Comparison of ENCODE assay signal across 26 cellular contexts in genomic region chr13:101795460-101795859, GRCh38.
DNase-seq lines count a peak whose midpoint lies in the region; ATAC-seq, FAIRE-seq and TF ChIP-seq lines count a peak whose summit lies in the region.
"Had no signal": no experiment of that assay in that cellular context is flagged by ENCODE, and none has a peak within 500 bp of the region (broad histone marks: within the 10 kb centered on the region; RNA-seq: fewer than 3 reads in every experiment).

No MANE protein-coding gene starts in this region.

- TF ChIP-seq CTCF in left ventricle myocardium inferior (IDR thresholded peaks at IDR 0.05; ENCODE audit: borderline replicate concordance), result peak; percentile 8
- peak; percentile 14 for TF ChIP-seq CTCF in endodermal cell (conservative IDR thresholded peaks at IDR 0.05)
- TF ChIP-seq CTCF in WERI-Rb-1 (IDR thresholded peaks at IDR 0.05; ENCODE audit: low read depth, low read length), result no peak

- intact Hi-C loops in left ventricle myocardium inferior (cut with micrococcal nuclease) (loop anchor here (10.0 kb wide), 1 partner anchor 119 kb away; no protein-coding TSS in a partner anchor), right cardiac atrium (cut with DNase I) (no loop called here)
- intact Hi-C loops in activated CD4-positive, alpha-beta memory T cell treated with anti-CD3 and anti-CD28 coated beads for 36 hours (cut with micrococcal nuclease), result no loop called here

- no peaks in the 10 kb centered on the region for H3K27me3 Mint-ChIP-seq in endodermal cell (ENCODE audit: insufficient read depth)
- peaks cover 8% of the 10 kb centered on the region for H3K27me3 Mint-ChIP-seq in activated CD4-positive, alpha-beta memory T cell treated with anti-CD3 and anti-CD28 coated beads for 36 hours
- H3K27me3 Mint-ChIP-seq: CD4-positive, alpha-beta T cell had no signal

- no peak overlapping the region for H3K9ac ChIP-seq in endodermal cell (ENCODE audit: extremely low read depth, low read length, poor library complexity, severe bottlenecking)
- H3K9ac ChIP-seq: BLaER1 treated with 17β-estradiol and CSF1 and Interleukin-3, amounts not matched to agents 10 nM and 100 nM had no signal

- H3K4me1 Mint-ChIP-seq in endodermal cell, result peaks cover 8% of the 10 kb centered on the region
- H3K4me1 Mint-ChIP-seq in activated CD4-positive, alpha-beta memory T cell treated with anti-CD3 and anti-CD28 coated beads for 36 hours (ENCODE audit: low read depth), result no peaks in the 10 kb centered on the region
- H3K4me1 Mint-ChIP-seq: CD14-positive monocyte; CD8-positive, alpha-beta memory T cell had no signal

- no peak for ATAC-seq in right cardiac atrium
- ATAC-seq: A549 had no signal

- no peak for TF ChIP-seq POLR2A in H54 (IDR thresholded peaks at IDR 0.05; ENCODE audit: low read depth, low read length)

- H3K27ac Mint-ChIP-seq in endodermal cell, result no peak overlapping the region
- H3K27ac Mint-ChIP-seq in activated CD4-positive, alpha-beta memory T cell treated with anti-CD3 and anti-CD28 coated beads for 36 hours, result no peak overlapping the region
- H3K27ac Mint-ChIP-seq: CD14-positive monocyte; CD4-positive, alpha-beta T cell had no signal

- H3K4me1 ChIP-seq in left ventricle myocardium inferior (peaks cover 35% of the 10 kb centered on the region), right cardiac atrium (ENCODE audit: control insufficient read depth, insufficient read depth, low read length) (peaks cover 3% of the 10 kb centered on the region), endodermal cell (ENCODE audit: control insufficient read depth, insufficient read depth, low read length) (no peaks in the 10 kb centered on the region)
- H3K4me1 ChIP-seq: A549; BE2C; BLaER1 treated with 17β-estradiol and CSF1 and Interleukin-3, amounts not matched to agents 10 nM and 100 nM had no signal

- POLR2A ChIA-PET in activated CD4-positive, alpha-beta memory T cell treated with anti-CD3 and anti-CD28 coated beads for 36 hours (lab: Charles Lee), result no interaction called here

- DNase-seq in left ventricle myocardium inferior, result no peak
- no peak for DNase-seq in right cardiac atrium
- DNase-seq in H54 (ENCODE audit: insufficient read length, low spot score), result no peak
- DNase-seq in endodermal cell, result no peak
- no peak for DNase-seq in NCI-H774 (lab: John Stamatoyannopoulos, UW)
- no peak for DNase-seq in WERI-Rb-1
- DNase-seq in activated CD4-positive, alpha-beta memory T cell treated with anti-CD3 and anti-CD28 coated beads for 36 hours, result no peak
- DNase-seq: 8988T; ACHN; AML-193; BE2C; CD4-positive, alpha-beta T cell; CD8-positive, alpha-beta memory T cell; DMS 273 treated with DMSO at 0.1 percent for 48 hours; DMS79; EL; GF-D8; GOT3; H7; HCEC 1CT had no signal

- H3K9me3 ChIP-seq in left ventricle myocardium inferior (replicated peaks) (no peaks in the 10 kb centered on the region), right cardiac atrium (ENCODE audit: control insufficient read depth, low read length) (no peaks in the 10 kb centered on the region), endodermal cell (ENCODE audit: control insufficient read depth, low read length) (no peaks in the 10 kb centered on the region), WERI-Rb-1 (ENCODE audit: severe bottlenecking) (no peaks in the 10 kb centered on the region)
- H3K9me3 ChIP-seq: A549; BE2C; BLaER1 treated with 17β-estradiol and CSF1 and Interleukin-3, amounts not matched to agents 10 nM and 100 nM had no signal

- H3K36me3 ChIP-seq in left ventricle myocardium inferior (no peaks in the 10 kb centered on the region), endodermal cell (ENCODE audit: control insufficient read depth, insufficient read depth, low read length) (no peaks in the 10 kb centered on the region), WERI-Rb-1 (no peaks in the 10 kb centered on the region)
- H3K36me3 ChIP-seq: BE2C; BLaER1 treated with 17β-estradiol and CSF1 and Interleukin-3, amounts not matched to agents 10 nM and 100 nM had no signal

- no peaks in the 10 kb centered on the region for H3K36me3 Mint-ChIP-seq in endodermal cell (ENCODE audit: low read depth)
- no peaks in the 10 kb centered on the region for H3K36me3 Mint-ChIP-seq in activated CD4-positive, alpha-beta memory T cell treated with anti-CD3 and anti-CD28 coated beads for 36 hours
- H3K36me3 Mint-ChIP-seq: CD14-positive monocyte; CD8-positive, alpha-beta memory T cell had no signal

- FAIRE-seq in H54 (lab: Jason Lieb, UNC), result peak; percentile 53
- FAIRE-seq: A549, D721Med, GM12891, GM18507 had no signal

- no peak overlapping the region for H3K4me3 Mint-ChIP-seq in endodermal cell
- no peak overlapping the region for H3K4me3 Mint-ChIP-seq in activated CD4-positive, alpha-beta memory T cell treated with anti-CD3 and anti-CD28 coated beads for 36 hours
- H3K4me3 Mint-ChIP-seq: CD14-positive monocyte; CD4-positive, alpha-beta T cell; CD8-positive, alpha-beta memory T cell had no signal

- H3K27ac ChIP-seq in left ventricle myocardium inferior (replicated peaks) (peak overlapping the region; percentile 54), right cardiac atrium (ENCODE audit: low read length) (no peak overlapping the region), endodermal cell (ENCODE audit: low read depth, low read length) (no peak overlapping the region), WERI-Rb-1 (no peak overlapping the region)
- H3K27ac ChIP-seq: A549; BLaER1 treated with 17β-estradiol and CSF1 and Interleukin-3, amounts not matched to agents 10 nM and 100 nM had no signal

- WGBS in right cardiac atrium, result 61% methylated on average over 3 of the region's 3 CpGs
- 90 to 100% methylated on average over 2 to 3 of the region's 3 CpGs for WGBS in endodermal cell (ENCODE audit: insufficient coverage in 1 of 2, insufficient read length in 1 of 2), 2 experiments

- no peaks in the 10 kb centered on the region for H3K9me3 Mint-ChIP-seq in endodermal cell
- H3K9me3 Mint-ChIP-seq in activated CD4-positive, alpha-beta memory T cell treated with anti-CD3 and anti-CD28 coated beads for 36 hours, result no peaks in the 10 kb centered on the region
- H3K9me3 Mint-ChIP-seq: CD14-positive monocyte; CD4-positive, alpha-beta T cell had no signal

- CTCF ChIA-PET in activated CD4-positive, alpha-beta memory T cell treated with anti-CD3 and anti-CD28 coated beads for 36 hours (lab: Charles Lee), result no interaction called here

- H3K27me3 ChIP-seq in left ventricle myocardium inferior (ENCODE audit: low read depth) (no peaks in the 10 kb centered on the region), right cardiac atrium (ENCODE audit: control insufficient read depth, insufficient read depth) (no peaks in the 10 kb centered on the region), endodermal cell (ENCODE audit: control insufficient read depth, insufficient read depth, low read length, poor library complexity, severe bottlenecking) (no peaks in the 10 kb centered on the region), WERI-Rb-1 (ENCODE audit: insufficient read depth, low read depth, severe bottlenecking) (no peaks in the 10 kb centered on the region)
- H3K27me3 ChIP-seq: BE2C; BLaER1 treated with 17β-estradiol and CSF1 and Interleukin-3, amounts not matched to agents 10 nM and 100 nM had no signal

- H3K4me3 ChIP-seq in left ventricle myocardium inferior (no peak overlapping the region), right cardiac atrium (ENCODE audit: low read length) (no peak overlapping the region), endodermal cell (ENCODE audit: low read length) (no peak overlapping the region), WERI-Rb-1 (ENCODE audit: low read depth, low read length) (no peak overlapping the region)
- H3K4me3 ChIP-seq: A549; BLaER1 treated with 17β-estradiol and CSF1 and Interleukin-3, amounts not matched to agents 10 nM and 100 nM had no signal
